In genomic region chr14:103816991-103817390, GRCh38 we compare ENCODE assay signal across 17 cellular contexts. TPM values are rescaled to one million over a fixed set of nuclear protein-coding genes. Genes with fewer than 3 reads are reported as not detected.
DNase-seq lines count a peak whose midpoint lies in the region; ATAC-seq and TF ChIP-seq lines count a peak whose summit lies in the region.
"Had no signal": no experiment of that assay in that cellular context is flagged by ENCODE, and none has a peak within 500 bp of the region (broad histone marks: within the 10 kb centered on the region; RNA-seq: fewer than 3 reads in every experiment).

No MANE protein-coding gene starts in this region.

- H3K9me3 Mint-ChIP-seq in endothelial cell (ENCODE audit: unreplicated experiment): no peaks in the 10 kb centered on the region

- intact Hi-C loops in Right ventricle myocardium inferior (cut with DNase I) (no loop called here), cardiac septum (cut with DNase I) (no loop called here), left ventricle myocardium superior (cut with micrococcal nuclease) (no loop called here)

- ATAC-seq in Right ventricle myocardium inferior (peak; percentile 53), left ventricle myocardium superior (peak; percentile 64), GM18505 (IDR thresholded peaks at IDR 0.05; ENCODE audit: unreplicated experiment) (no peak)
- ATAC-seq in stimulated activated naive CD8-positive, alpha-beta T cell treated with anti-CD3 and anti-CD28 coated beads, Interleukin-15, Interleukin-2, amounts not matched to agents 100 U/mL and 50 U/mL, for 24 hours: no peak

- no peak for TF ChIP-seq CTCF in endothelial cell (IDR thresholded peaks at IDR 0.05; ENCODE audit: unreplicated experiment)

- no peak overlapping the region for H3K4me3 Mint-ChIP-seq in endothelial cell (ENCODE audit: unreplicated experiment)
- H3K4me3 Mint-ChIP-seq: CD14-positive monocyte had no signal

- H3K27ac Mint-ChIP-seq in endothelial cell (ENCODE audit: unreplicated experiment): peak overlapping the region; percentile 12

- no peak for TF ChIP-seq POLR2A in GM18505 (IDR thresholded peaks at IDR 0.05; ENCODE audit: borderline replicate concordance, extremely low read depth, insufficient read depth, insufficient read length)

- H3K27me3 Mint-ChIP-seq in endothelial cell (ENCODE audit: unreplicated experiment): no peaks in the 10 kb centered on the region

- H3K4me1 Mint-ChIP-seq in endothelial cell (ENCODE audit: unreplicated experiment): peaks cover 21% of the 10 kb centered on the region

- no peak for DNase-seq in Right ventricle myocardium inferior (ENCODE audit: missing footprints)
- no peak for DNase-seq in cardiac septum (ENCODE audit: low spot score)
- DNase-seq in endothelial cell (ENCODE audit: low spot score): no peak
- DNase-seq in left ventricle myocardium superior: no peak
- no peak for DNase-seq in GM19240 (ENCODE audit: insufficient read length, low spot score)
- no peak for DNase-seq in stimulated activated naive CD8-positive, alpha-beta T cell treated with anti-CD3 and anti-CD28 coated beads, Interleukin-15, Interleukin-2, amounts not matched to agents 100 U/mL and 50 U/mL, for 24 hours
- DNase-seq: EL, GF-D8, GM23248, KBM-7, NCI-H1092, NCI-H1436, NCI-H187 treated with DMSO at 0.1 percent for 48 hours, NCI-H526, Peyer's patch had no signal

- H3K36me3 Mint-ChIP-seq in endothelial cell (ENCODE audit: low read depth, unreplicated experiment): no peaks in the 10 kb centered on the region
- H3K36me3 Mint-ChIP-seq: CD14-positive monocyte had no signal

RNA-seq across cellular contexts. Expression of gene PPP1R13B, which starts 30.4 kb away (rescaled TPM):
- total RNA-seq in Right ventricle myocardium inferior (101 TPM), cardiac septum (67.8 TPM), endothelial cell (ENCODE audit: unreplicated experiment) (63.9 TPM), left ventricle myocardium superior (107 TPM)

Comparison
In these comparisons a context has a peak if more than half of its experiments do, and no peak if none do; other contexts are left out.
1. ATAC-seq: peak in Right ventricle myocardium inferior (single experiment) and left ventricle myocardium superior (single experiment); none in GM18505 (single experiment) and stimulated activated naive CD8-positive, alpha-beta T cell treated with anti-CD3 and anti-CD28 coated beads, Interleukin-15, Interleukin-2, amounts not matched to agents 100 U/mL and 50 U/mL, for 24 hours (single experiment).